Comparison of ENCODE assay signal across 15 cellular contexts in the genomic region with DNA sequence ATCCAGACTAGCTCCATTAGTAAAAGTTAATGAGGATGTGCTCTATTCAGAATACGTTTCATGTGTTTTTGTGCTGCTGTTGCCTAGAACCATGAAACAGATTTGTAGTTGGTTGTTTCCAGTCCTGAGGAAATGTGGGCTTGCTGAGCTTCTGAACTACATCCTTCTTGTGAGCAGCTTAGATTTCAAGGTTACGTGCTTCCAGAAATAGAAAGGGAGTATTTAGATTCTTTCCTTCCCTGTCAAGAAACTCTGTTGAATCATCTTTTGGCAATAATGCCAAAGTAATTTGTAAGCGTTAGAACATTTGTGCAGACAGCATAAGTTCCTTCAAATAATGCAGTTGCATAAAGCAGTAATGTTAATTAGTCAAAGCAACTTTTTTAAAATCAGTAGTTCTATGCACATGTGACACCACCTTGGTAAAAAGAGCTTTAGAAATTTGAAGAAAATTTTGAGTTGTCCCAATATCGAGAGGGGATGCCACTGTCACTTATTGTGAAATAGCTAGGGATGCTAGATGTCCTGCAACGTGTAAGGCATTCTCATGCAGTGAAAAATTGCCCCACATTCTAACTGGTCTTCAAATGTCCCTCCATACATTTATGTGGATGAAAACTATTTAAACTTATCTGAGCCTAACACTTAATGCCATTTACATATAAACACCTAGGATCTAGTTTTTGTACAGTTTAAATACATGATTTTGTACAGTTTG.
DNase-seq lines count a peak whose midpoint lies in the region; ATAC-seq and TF ChIP-seq lines count a peak whose summit lies in the region.
"Had no signal": no experiment of that assay in that cellular context is flagged by ENCODE, and none has a peak within 500 bp of the region (broad histone marks: within the 10 kb centered on the region; RNA-seq: fewer than 3 reads in every experiment).

No MANE protein-coding gene starts in this region.

- H3K36me3 ChIP-seq in adipocyte (ENCODE audit: control insufficient read depth, insufficient read depth, low read length, severe bottlenecking) (no peaks in the 10 kb centered on the region), gastrocnemius medialis (no peaks in the 10 kb centered on the region), lower lobe of right lung (no peaks in the 10 kb centered on the region)

- H3K4me1 ChIP-seq in adipocyte (ENCODE audit: control insufficient read depth, insufficient read depth, low read length): peaks cover 31% of the 10 kb centered on the region
- H3K4me1 ChIP-seq in gastrocnemius medialis: peaks cover 27 to 34% of the 10 kb centered on the region in 2 donors
- no peaks in the 10 kb centered on the region for H3K4me1 ChIP-seq in lower lobe of right lung

- H3K27me3 ChIP-seq in adipocyte (replicated peaks; ENCODE audit: control insufficient read depth, insufficient read depth, low read length) (no peaks in the 10 kb centered on the region), gastrocnemius medialis (no peaks in the 10 kb centered on the region), lower lobe of right lung (ENCODE audit: low read depth) (no peaks in the 10 kb centered on the region)

- H3K4me3 ChIP-seq in adipocyte (ENCODE audit: low read length): no peak overlapping the region
- no peak overlapping the region for H3K4me3 ChIP-seq in gastrocnemius medialis
- no peak overlapping the region for H3K4me3 ChIP-seq in lower lobe of right lung

- TF ChIP-seq POLR2A in gastrocnemius medialis (IDR thresholded peaks at IDR 0.05): no peak

- H3K27ac ChIP-seq in gastrocnemius medialis: peak overlapping the region; percentile 24 to 66 (median 52)
- no peak overlapping the region for H3K27ac ChIP-seq in lower lobe of right lung

- TF ChIP-seq CTCF in gastrocnemius medialis (IDR thresholded peaks at IDR 0.05 in 4 of 5, conservative IDR thresholded peaks at IDR 0.05 in 1 of 5) (no peak), lower lobe of right lung (IDR thresholded peaks at IDR 0.05) (no peak)

- intact Hi-C loops in gastrocnemius medialis (cut with DNase I; ENCODE audit: low total_unique reads) (loop anchor here (5.0 kb wide), 1 partner anchor 105 kb away; no protein-coding TSS in a partner anchor), lower lobe of right lung (cut with DNase I) (no loop called here)

- H3K9me3 ChIP-seq in adipocyte (ENCODE audit: control insufficient read depth, low read length): no peaks in the 10 kb centered on the region
- no peaks in the 10 kb centered on the region for H3K9me3 ChIP-seq in gastrocnemius medialis
- H3K9me3 ChIP-seq in lower lobe of right lung: no peaks in the 10 kb centered on the region

- DNase-seq in ELR (ENCODE audit: low read depth) (peak; percentile 78), adipocyte (ENCODE audit: low read depth) (peak; percentile 89), inferior parietal cortex (ENCODE audit: extremely low spot score) (peak; percentile 60), gastrocnemius medialis (no peak), NCI-H1092 (lab: John Stamatoyannopoulos, UW) (no peak), globus pallidus (ENCODE audit: low spot score) (no peak), lower lobe of right lung (no peak)
- DNase-seq in activated CD8-positive, alpha-beta memory T cell treated with anti-CD3 and anti-CD28 coated beads for 24 hours: no peak
- DNase-seq: activated CD4-positive, alpha-beta T cell treated with anti-CD3 and anti-CD28 coated beads for 4 hours; activated naive CD4-positive, alpha-beta T cell treated with Interleukin-2 at 50 U/mL for 16 hours; DMS 273 treated with DMSO at 0.1 percent for 48 hours; effector CD4-positive, alpha-beta T cell; islet precursor cell; NCI-H345; RPMI8226 had no signal

- ATAC-seq in gastrocnemius medialis (peak; percentile 92 to 99), lower lobe of right lung (no peak)

- in situ Hi-C loops in gastrocnemius medialis (cut with MboI; ENCODE audit: low sequenced_read_pairs in 4 of 4): no loop called here

- H3K9ac ChIP-seq in adipocyte (ENCODE audit: low read length): no peak overlapping the region

Comparison
In these comparisons a context has a peak if more than half of its experiments do, and no peak if none do; other contexts are left out.
1. DNase-seq: peak in ELR (single experiment), adipocyte (single experiment) and inferior parietal cortex (single experiment); none in gastrocnemius medialis (0 of 2), NCI-H1092 (single experiment), activated CD8-positive, alpha-beta memory T cell treated with anti-CD3 and anti-CD28 coated beads for 24 hours (single experiment), globus pallidus (single experiment) and lower lobe of right lung (single experiment).
2. ATAC-seq: peak in gastrocnemius medialis (2 of 2); none in lower lobe of right lung (0 of 2).